ENCODE assay signal across 19 cellular contexts in genomic region chr16:76461836-76462235, GRCh38.
DNase-seq lines count a peak whose midpoint lies in the region; TF ChIP-seq lines count a peak whose summit lies in the region.
"Had no signal": no experiment of that assay in that cellular context is flagged by ENCODE, and none has a peak within 500 bp of the region (broad histone marks: within the 10 kb centered on the region; RNA-seq: fewer than 3 reads in every experiment).

No MANE protein-coding gene starts in this region.

- no peak for TF ChIP-seq CTCF in GM20000 (IDR thresholded peaks at IDR 0.05; ENCODE audit: extremely low read depth, missing control alignments)

- DNase-seq in NCI-H82 (lab: John Stamatoyannopoulos, UW) (peak; percentile 26), NCI-H82 treated with DMSO at 0.1 percent for 48 hours (lab: John Stamatoyannopoulos, UW; ENCODE audit: unreplicated experiment) (no peak), cerebellar cortex (ENCODE audit: low spot score) (peak; percentile 73), GM20000 (ENCODE audit: low spot score) (no peak)
- DNase-seq in stimulated activated CD4-positive, alpha-beta T cell treated with anti-CD3 and anti-CD28 coated beads, Interleukin-4, amount 100 ng/mL, for 4 hours: no peak
- DNase-seq: 8988T; ACHN; BE2C; CD4-positive, alpha-beta memory T cell; CD4-positive, CD25-positive, alpha-beta regulatory T cell; CD8-positive, alpha-beta memory T cell; COR-L47; DMS 273 treated with DMSO at 0.1 percent for 48 hours; DMS153; DMS53; DMS79; DND-41; EL; GF-D8 had no signal

Comparison
In these comparisons a context has a peak if more than half of its experiments do, and no peak if none do; other contexts are left out.
1. DNase-seq: peak in NCI-H82 (single experiment) and cerebellar cortex (single experiment); none in NCI-H82 treated with DMSO at 0.1 percent for 48 hours (single experiment), GM20000 (single experiment) and stimulated activated CD4-positive, alpha-beta T cell treated with anti-CD3 and anti-CD28 coated beads, Interleukin-4, amount 100 ng/mL, for 4 hours (0 of 2).